ENCODE assay signal across 19 cellular contexts in genomic region chr1:11495579-11495978, GRCh38. TPM values are rescaled to one million over a fixed set of nuclear protein-coding genes. Genes with fewer than 3 reads are reported as not detected.
"Had no signal": no experiment of that assay in that cellular context is flagged by ENCODE, and none has a peak within 500 bp of the region (broad histone marks: within the 10 kb centered on the region; RNA-seq: fewer than 3 reads in every experiment).

No MANE protein-coding gene starts in this region.

- DNase-seq: cortex of kidney; effector memory CD8-positive, alpha-beta T cell; erythroblast; esophagus squamous epithelium; foreskin melanocyte; glutamatergic neuron; heart right ventricle; hippocampal formation; left ventricle myocardium superior; lower lobe of right lung; natural killer cell; psoas muscle; right cardiac atrium; small intestine; stimulated activated CD4-positive, alpha-beta T cell treated with anti-CD3 and anti-CD28 coated beads, Interleukin-15, amount 100 ng/mL, for 24 hours; stimulated activated CD4-positive, alpha-beta T cell treated with anti-CD3 and anti-CD28 coated beads, Interleukin-2, amount 100 ng/mL, for 48 hours; stimulated activated naive B cell treated with anti-CD40 and anti-IgM and Interleukin-4, amounts not matched to agents 10 μg/mL and 1 μg/mL and 100 μg/mL, for 72 hours had no signal

- H3K36me3 Mint-ChIP-seq: natural killer cell; stimulated activated naive B cell treated with anti-CD40 and anti-IgM and Interleukin-4, amounts not matched to agents 10 μg/mL and 1 μg/mL and 100 μg/mL, for 72 hours had no signal

- H3K4me3 Mint-ChIP-seq: effector memory CD8-positive, alpha-beta T cell; natural killer cell; stimulated activated naive B cell treated with anti-CD40 and anti-IgM and Interleukin-4, amounts not matched to agents 10 μg/mL and 1 μg/mL and 100 μg/mL, for 72 hours; stimulated activated naive CD8-positive, alpha-beta T cell treated with anti-CD3 and anti-CD28 coated beads, Interleukin-15, Interleukin-2, amounts not matched to agents 100 ng/mL and 50 ng/mL, for 24 hours had no signal

- H3K9me3 Mint-ChIP-seq: natural killer cell; stimulated activated naive CD8-positive, alpha-beta T cell treated with anti-CD3 and anti-CD28 coated beads, Interleukin-15, Interleukin-2, amounts not matched to agents 100 ng/mL and 50 ng/mL, for 24 hours had no signal

- H3K4me1 Mint-ChIP-seq: natural killer cell; stimulated activated naive B cell treated with anti-CD40 and anti-IgM and Interleukin-4, amounts not matched to agents 10 μg/mL and 1 μg/mL and 100 μg/mL, for 72 hours had no signal

- H3K27ac Mint-ChIP-seq: effector memory CD8-positive, alpha-beta T cell; natural killer cell; stimulated activated naive B cell treated with anti-CD40 and anti-IgM and Interleukin-4, amounts not matched to agents 10 μg/mL and 1 μg/mL and 100 μg/mL, for 72 hours; stimulated activated naive CD8-positive, alpha-beta T cell treated with anti-CD3 and anti-CD28 coated beads, Interleukin-15, Interleukin-2, amounts not matched to agents 100 ng/mL and 50 ng/mL, for 24 hours had no signal

- ATAC-seq: effector memory CD8-positive, alpha-beta T cell; heart right ventricle; left ventricle myocardium superior; lower lobe of right lung; natural killer cell; psoas muscle; right cardiac atrium; stimulated activated naive B cell treated with anti-CD40 and anti-IgM and Interleukin-4, amounts not matched to agents 10 μg/mL and 1 μg/mL and 100 μg/mL, for 72 hours had no signal

RNA-seq across cellular contexts. Expression of gene DISP3, which starts 16.6 kb away (rescaled TPM):
- total RNA-seq: thoracic aorta had no signal
